ENCODE assay signal across 8 cellular contexts in genomic region chrX:133335027-133335426, GRCh38.
A peak's percentile ranks its signal among the peaks of the same experiment; 100 is the strongest.
DNase-seq lines count a peak whose midpoint lies in the region; ATAC-seq and TF ChIP-seq lines count a peak whose summit lies in the region.

No MANE protein-coding gene starts in this region.

- no peaks in the 10 kb centered on the region for H3K4me1 ChIP-seq in mammary epithelial cell (ENCODE audit: insufficient read depth, low read length)

- no peaks in the 10 kb centered on the region for H3K27me3 ChIP-seq in mammary epithelial cell (ENCODE audit: insufficient read depth, low read length)

- no peaks in the 10 kb centered on the region for H3K9me3 Mint-ChIP-seq in activated CD4-positive, alpha-beta T cell treated with anti-CD3 and anti-CD28 coated beads, Interleukin-2, amount 10 ng/mL, durations not matched to agents 24 days and 14 days

- peaks cover 2% of the 10 kb centered on the region for H3K27me3 Mint-ChIP-seq in activated CD4-positive, alpha-beta T cell treated with anti-CD3 and anti-CD28 coated beads, Interleukin-2, amount 10 ng/mL, durations not matched to agents 24 days and 14 days

- no peak overlapping the region for H2AFZ ChIP-seq in mammary epithelial cell (ENCODE audit: low read depth, low read length)

- no peak overlapping the region for H3K9ac ChIP-seq in mammary epithelial cell (ENCODE audit: insufficient read depth, low read length)

- no peaks in the 10 kb centered on the region for H3K79me2 ChIP-seq in mammary epithelial cell (ENCODE audit: insufficient read depth, low read length)

- DNase-seq in activated CD4-positive, alpha-beta T cell treated with anti-CD3 and anti-CD28 coated beads, Interleukin-2, amount 10 ng/mL, durations not matched to agents 24 days and 14 days = peak; percentile 58
- no peak for DNase-seq in activated CD4-positive, alpha-beta T cell treated with anti-CD3 and anti-CD28 coated beads for 4 hours
- DNase-seq in NCI-H1694 (lab: John Stamatoyannopoulos, UW) = peak; percentile 51
- peak; percentile 11 for DNase-seq in mammary epithelial cell
- peak; percentile 18 for DNase-seq in middle frontal gyrus (ENCODE audit: extremely low spot score, low spot score)
- DNase-seq in NK-92 treated with Interleukin-12 subunit alpha and Interleukin-12 subunit beta, amount 100 ng/mL, for 24 hours (lab: John Stamatoyannopoulos, UW) = no peak

- TF ChIP-seq CTCF in mammary epithelial cell (conservative IDR thresholded peaks at IDR 0.05 in 1 of 2, IDR thresholded peaks at IDR 0.05 in 1 of 2; ENCODE audit: extremely low read depth in 1 of 2, insufficient read depth in 1 of 2, low read depth in 1 of 2, low read length in 2 of 2) = peak; percentile 49 to 62

- no peaks in the 10 kb centered on the region for H3K9me3 ChIP-seq in mammary epithelial cell (replicated peaks; ENCODE audit: insufficient read depth, low read length)

- in situ Hi-C loops in mammary epithelial cell (cut with MboI; ENCODE audit: low sequenced_read_pairs in 2 of 2) = loop anchor here (10.0 to 25.0 kb wide), 2 partner anchors 327 to 340 kb away; no protein-coding TSS in a partner anchor

- no peak overlapping the region for H3K4me3 Mint-ChIP-seq in activated CD4-positive, alpha-beta T cell treated with anti-CD3 and anti-CD28 coated beads, Interleukin-2, amount 10 ng/mL, durations not matched to agents 24 days and 14 days

- WGBS in mammary epithelial cell (ENCODE audit: low coverage, missing lambda C conversion rate) = 22% methylated on average over 2 of the region's 2 CpGs

- H3K27ac ChIP-seq in mammary epithelial cell (ENCODE audit: insufficient read depth, low read depth, low read length) = no peak overlapping the region

- no peak overlapping the region for H3K4me3 ChIP-seq in mammary epithelial cell (replicated peaks in 1 of 3; ENCODE audit: insufficient read depth in 1 of 3, low read depth in 2 of 3, low read length in 3 of 3)

- TSS peak; percentile 42 for BruUV-seq in mammary epithelial cell (replicated peaks; lab: Mats Ljungman, UMichigan)

- CTCF ChIA-PET in mammary epithelial cell (lab: Charles Lee; ENCODE audit: low non-redundant PET) = interaction anchor here (0.5 to 0.7 kb wide), 4 partner anchors 15 to 840 kb away, joined by 3 to 4 read pairs (median 3); no protein-coding TSS in a partner anchor

- H4K20me1 ChIP-seq in mammary epithelial cell (ENCODE audit: insufficient read depth, low read length) = no peaks in the 10 kb centered on the region

- intact Hi-C loops in activated CD4-positive, alpha-beta T cell treated with anti-CD3 and anti-CD28 coated beads, Interleukin-2, amount 10 ng/mL, durations not matched to agents 24 days and 14 days (cut with micrococcal nuclease) = loop anchor here (2.0 kb wide), 1 partner anchor 336 kb away; no protein-coding TSS in a partner anchor
- intact Hi-C loops in mammary epithelial cell (cut with micrococcal nuclease) = loop anchor here (1.0 kb wide), 1 partner anchor 335 kb away; no protein-coding TSS in a partner anchor

- H3K36me3 ChIP-seq in mammary epithelial cell (ENCODE audit: insufficient read depth, low read length) = no peaks in the 10 kb centered on the region

- H3K4me2 ChIP-seq in mammary epithelial cell (ENCODE audit: insufficient read depth, low read depth, low read length) = no peak overlapping the region

- H3K4me1 Mint-ChIP-seq in activated CD4-positive, alpha-beta T cell treated with anti-CD3 and anti-CD28 coated beads, Interleukin-2, amount 10 ng/mL, durations not matched to agents 24 days and 14 days = no peaks in the 10 kb centered on the region

- no peaks in the 10 kb centered on the region for H3K36me3 Mint-ChIP-seq in activated CD4-positive, alpha-beta T cell treated with anti-CD3 and anti-CD28 coated beads, Interleukin-2, amount 10 ng/mL, durations not matched to agents 24 days and 14 days (ENCODE audit: low read depth)

- no peak overlapping the region for H3K27ac Mint-ChIP-seq in activated CD4-positive, alpha-beta T cell treated with anti-CD3 and anti-CD28 coated beads, Interleukin-2, amount 10 ng/mL, durations not matched to agents 24 days and 14 days

- dilution Hi-C loops in mammary epithelial cell (cut with HindIII; ENCODE audit: low sequenced_read_pairs) = no loop called here

- ATAC-seq in HG02973 (IDR thresholded peaks at IDR 0.05; ENCODE audit: unreplicated experiment) = no peak
- ATAC-seq in HG03565 (IDR thresholded peaks at IDR 0.05; ENCODE audit: unreplicated experiment) = no peak

Comparison
In these comparisons a context has a peak if more than half of its experiments do, and no peak if none do; other contexts are left out.
1. DNase-seq: peak in activated CD4-positive, alpha-beta T cell treated with anti-CD3 and anti-CD28 coated beads, Interleukin-2, amount 10 ng/mL, durations not matched to agents 24 days and 14 days (single experiment), NCI-H1694 (single experiment), mammary epithelial cell (single experiment) and middle frontal gyrus (single experiment); none in activated CD4-positive, alpha-beta T cell treated with anti-CD3 and anti-CD28 coated beads for 4 hours (0 of 2) and NK-92 treated with Interleukin-12 subunit alpha and Interleukin-12 subunit beta, amount 100 ng/mL, for 24 hours (single experiment).